ENCODE assay signal across 14 cellular contexts in genomic region chr19:17803264-17803896, GRCh38. TPM values are rescaled to one million over a fixed set of nuclear protein-coding genes. Genes with fewer than 3 reads are reported as not detected.
DNase-seq lines count a peak whose midpoint lies in the region; ATAC-seq and TF ChIP-seq lines count a peak whose summit lies in the region.
"Had no signal": no experiment of that assay in that cellular context is flagged by ENCODE, and none has a peak within 500 bp of the region (broad histone marks: within the 10 kb centered on the region; RNA-seq: fewer than 3 reads in every experiment).

No MANE protein-coding gene starts in this region.

- TF ChIP-seq CTCF in CD14-positive monocyte (IDR thresholded peaks at IDR 0.05) (no peak), HFFc6 (IDR thresholded peaks at IDR 0.05) (no peak)

- H3K27ac Mint-ChIP-seq in CD14-positive monocyte (peak overlapping the region; percentile 35 to 91 (median 81)), immature natural killer cell (peak overlapping the region in 3 of 6 donors; percentile 12 to 62 (median 49)), HFFc6 (no peak overlapping the region)
- H3K27ac Mint-ChIP-seq: nephron progenitor cell had no signal

- no peak overlapping the region for H3K4me3 ChIP-seq in MG63
- H3K4me3 ChIP-seq: cardiac muscle cell, esophagus muscularis mucosa had no signal

- H3K27me3 Mint-ChIP-seq in CD14-positive monocyte (ENCODE audit: low read depth in 3 of 3) (peaks cover 27 to 37% (median 30%) of the 10 kb centered on the region in 3 donors), immature natural killer cell (ENCODE audit: low read depth in 3 of 3) (peaks cover 2 to 7% (median 2%) of the 10 kb centered on the region in 3 donors), HFFc6 (ENCODE audit: insufficient read depth) (peaks cover 25% of the 10 kb centered on the region)

- H3K36me3 Mint-ChIP-seq in CD14-positive monocyte (peaks cover 0 to 6% of the 10 kb centered on the region in 2 donors), immature natural killer cell (no peaks in the 10 kb centered on the region), HFFc6 (ENCODE audit: low read depth) (no peaks in the 10 kb centered on the region)

- no peak for ATAC-seq in HG03108 (IDR thresholded peaks at IDR 0.05; ENCODE audit: unreplicated experiment)

- no peaks in the 10 kb centered on the region for H3K9me3 ChIP-seq in MG63
- H3K9me3 ChIP-seq: esophagus muscularis mucosa had no signal

- peaks cover 0 to 5% (median 1%) of the 10 kb centered on the region in 7 donors for H3K9me3 Mint-ChIP-seq in CD14-positive monocyte
- H3K9me3 Mint-ChIP-seq in immature natural killer cell: no peaks in the 10 kb centered on the region
- no peaks in the 10 kb centered on the region for H3K9me3 Mint-ChIP-seq in HFFc6
- H3K9me3 Mint-ChIP-seq: nephron progenitor cell had no signal

- DNase-seq in CD14-positive monocyte (ENCODE audit: low spot score): peak; percentile 70
- peak; percentile 18 for DNase-seq in HT1080 (ENCODE audit: low read depth)
- DNase-seq in UCSD-AML1 (lab: John Stamatoyannopoulos, UW; ENCODE audit: unreplicated experiment): peak; percentile 65
- DNase-seq in immature natural killer cell: no peak
- no peak for DNase-seq in HFFc6
- DNase-seq in D341Med (ENCODE audit: low spot score): no peak
- no peak for DNase-seq in MG63
- DNase-seq: activated CD8-positive, alpha-beta memory T cell treated with anti-CD3 and anti-CD28 coated beads, Interleukin-2, amount 50 U/mL, for 4 hours; NCI-H510A treated with DMSO at 0.1 percent for 48 hours; nephron progenitor cell; small intestine had no signal

- intact Hi-C loops in CD14-positive monocyte (cut with micrococcal nuclease): loop anchor here in 1 of 2 donors (5.0 kb wide), 1 partner anchor 34 kb away; no protein-coding TSS in a partner anchor

- H3K27me3 ChIP-seq in MG63: peaks cover 32% of the 10 kb centered on the region
- H3K27me3 ChIP-seq: cardiac muscle cell had no signal

- peak overlapping the region; percentile 61 to 87 for H3K4me3 Mint-ChIP-seq in CD14-positive monocyte
- peak overlapping the region; percentile 25 to 73 (median 58) for H3K4me3 Mint-ChIP-seq in immature natural killer cell
- no peak overlapping the region for H3K4me3 Mint-ChIP-seq in HFFc6
- H3K4me3 Mint-ChIP-seq: nephron progenitor cell had no signal

- no peaks in the 10 kb centered on the region for H3K36me3 ChIP-seq in MG63
- H3K36me3 ChIP-seq: cardiac muscle cell, esophagus muscularis mucosa had no signal

- H3K4me1 Mint-ChIP-seq in CD14-positive monocyte (peaks cover 23% of the 10 kb centered on the region), immature natural killer cell (peaks cover 14 to 15% of the 10 kb centered on the region in 2 donors), HFFc6 (ENCODE audit: low read depth) (no peaks in the 10 kb centered on the region)
- H3K4me1 Mint-ChIP-seq: nephron progenitor cell had no signal

RNA-seq across cellular contexts. Expression of gene B3GNT3, which starts 8.4 kb away (rescaled TPM):
- polyA plus RNA-seq in CD14-positive monocyte (not detected), immature natural killer cell (not detected)
- total RNA-seq in HT1080 (2014; rRNA removed; shearing (Covaris generic)): 0.20 TPM in 1 of 2 replicates, not detected in the other
- polyA plus RNA-seq in HT1080 (2015; cell fraction: cytosol; rRNA removed): 0.08 and 0.18 TPM in 2 replicates
- 0.13 and 0.24 TPM in 2 replicates for polyA plus RNA-seq in HT1080 (2015; cell fraction: nucleus; rRNA removed)
- not detected for total RNA-seq in HFFc6 (2021; fragmentation: NEBNext Ultra II Directional; extraction: Animal tissue kit (Norgen Biotek cat#: 25700))
- total RNA-seq in MG63 (2014; rRNA removed; shearing (Covaris generic); ENCODE audit: low replicate concordance): not detected in 2 replicates
- total RNA-seq: cardiac muscle cell had no signal
- polyA plus RNA-seq: cardiac muscle cell had no signal

RNA-seq across cellular contexts. Expression of gene INSL3, which starts 17.9 kb away (rescaled TPM):
- polyA plus RNA-seq in CD14-positive monocyte (under 1 TPM; 0.25 to 0.64 TPM), immature natural killer cell (1 to 10 TPM in 1 of 3 donors, under 1 TPM in 1, not detected in 1; 0.60 to 2.0 TPM)
- total RNA-seq in HT1080 (2014; rRNA removed; shearing (Covaris generic)): not detected in 2 replicates
- polyA plus RNA-seq in HT1080 (2015; cell fraction: cytosol; rRNA removed): not detected in 2 replicates
- polyA plus RNA-seq in HT1080 (2015; cell fraction: nucleus; rRNA removed): not detected in 2 replicates
- not detected for total RNA-seq in HFFc6 (2021; fragmentation: NEBNext Ultra II Directional; extraction: Animal tissue kit (Norgen Biotek cat#: 25700))
- total RNA-seq in MG63 (2014; rRNA removed; shearing (Covaris generic); ENCODE audit: low replicate concordance): not detected in 2 replicates
- total RNA-seq: esophagus muscularis mucosa had no signal
- polyA plus RNA-seq: cardiac muscle cell had no signal

RNA-seq across cellular contexts. Expression of gene JAK3, which starts 44.4 kb away (rescaled TPM):
- polyA plus RNA-seq in CD14-positive monocyte (10 to 100 TPM; 13.8 to 34.0 TPM), immature natural killer cell (10 to 100 TPM; 43.5 to 79.8 (median 47.4) TPM)
- total RNA-seq in HT1080 (2014; rRNA removed; shearing (Covaris generic)): 0.06 TPM in 1 of 2 replicates, not detected in the other
- 0.08 and 0.26 TPM in 2 replicates for polyA plus RNA-seq in HT1080 (2015; cell fraction: cytosol; rRNA removed)
- polyA plus RNA-seq in HT1080 (2015; cell fraction: nucleus; rRNA removed): 0.50 and 0.73 TPM in 2 replicates
- total RNA-seq in HFFc6 (2021; fragmentation: NEBNext Ultra II Directional; extraction: Animal tissue kit (Norgen Biotek cat#: 25700)): under 1 TPM; 0.30 to 1.00 (median 0.40) TPM
- not detected in 2 replicates for total RNA-seq in MG63 (2014; rRNA removed; shearing (Covaris generic); ENCODE audit: low replicate concordance)

RNA-seq across cellular contexts. Expression of gene FCHO1, which starts 52.1 kb away (rescaled TPM):
- polyA plus RNA-seq in CD14-positive monocyte (10 to 100 TPM; 11.4 to 13.4 TPM), immature natural killer cell (10 to 100 TPM in 1 of 3 donors, 1 to 10 TPM in 2; 2.0 to 27.0 (median 6.7) TPM)
- 0.53 TPM in 2 replicates for total RNA-seq in HT1080 (2014; rRNA removed; shearing (Covaris generic))
- 1.3 and 2.0 TPM in 2 replicates for polyA plus RNA-seq in HT1080 (2015; cell fraction: cytosol; rRNA removed)
- polyA plus RNA-seq in HT1080 (2015; cell fraction: nucleus; rRNA removed): 3.6 and 5.4 TPM in 2 replicates
- total RNA-seq in HFFc6 (2021; fragmentation: NEBNext Ultra II Directional; extraction: Animal tissue kit (Norgen Biotek cat#: 25700)): 1 to 10 TPM in 1 of 6 experiments, under 1 TPM in 5; 0.31 to 1.1 (median 0.40) TPM
- total RNA-seq in MG63 (2014; rRNA removed; shearing (Covaris generic); ENCODE audit: low replicate concordance): 0.82 TPM in 1 of 2 replicates, not detected in the other

RNA-seq across cellular contexts. Expression of gene RPL18A, which starts 56.3 kb away (rescaled TPM):
- 1,000 to 10,000 TPM; 1,189 to 1,268 TPM for polyA plus RNA-seq in CD14-positive monocyte
- 2,013 and 2,102 TPM in 2 replicates for total RNA-seq in HT1080 (2014; rRNA removed; shearing (Covaris generic))
- polyA plus RNA-seq in HT1080 (2015; cell fraction: cytosol; rRNA removed): 1,592 and 1,861 TPM in 2 replicates
- polyA plus RNA-seq in HT1080 (2015; cell fraction: nucleus; rRNA removed): 455 and 514 TPM in 2 replicates
- 1,000 to 10,000 TPM; 1,385 to 2,434 (median 1,562) TPM for polyA plus RNA-seq in immature natural killer cell
- 1,000 to 10,000 TPM; 1,774 to 2,038 (median 1,892) TPM for total RNA-seq in HFFc6 (2021; fragmentation: NEBNext Ultra II Directional; extraction: Animal tissue kit (Norgen Biotek cat#: 25700))
- 766 and 1,556 TPM in 2 replicates for total RNA-seq in MG63 (2014; rRNA removed; shearing (Covaris generic); ENCODE audit: low replicate concordance)

Comparison
In these comparisons a context has a peak if more than half of its experiments do, and no peak if none do; other contexts are left out.
1. DNase-seq: peak in CD14-positive monocyte (single experiment), HT1080 (single experiment) and UCSD-AML1 (single experiment); none in immature natural killer cell (0 of 3), HFFc6 (single experiment), D341Med (single experiment) and MG63 (single experiment).